8 cellular contexts compared by ENCODE assay signal in the genomic region with DNA sequence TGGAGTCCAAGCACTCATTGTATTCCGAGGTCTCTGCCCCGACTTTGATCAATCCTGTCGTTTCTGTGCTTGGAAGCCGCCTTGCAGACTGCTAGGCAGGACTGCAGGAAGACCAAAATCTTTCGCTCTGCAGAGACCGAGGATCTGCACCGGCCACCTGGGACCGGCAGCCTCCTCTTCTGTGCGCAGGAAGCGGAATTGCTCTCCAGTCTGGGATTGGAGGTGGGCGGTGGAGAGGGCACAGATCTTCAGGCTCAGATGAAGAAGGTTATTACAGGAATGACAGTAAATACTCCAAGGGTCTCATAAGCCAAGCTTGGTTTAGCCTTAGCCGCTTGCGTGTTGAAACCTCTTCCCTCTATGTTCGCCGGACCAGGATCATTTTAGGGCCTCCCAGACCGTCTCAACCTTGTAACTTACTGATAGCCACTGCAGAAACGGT. TPM values are rescaled to one million over a fixed set of nuclear protein-coding genes. Genes with fewer than 3 reads are reported as not detected.
A peak's percentile ranks its signal among the peaks of the same experiment; 100 is the strongest.
DNase-seq lines count a peak whose midpoint lies in the region; ATAC-seq and TF ChIP-seq lines count a peak whose summit lies in the region.

No MANE protein-coding gene starts in this region.

- no peak overlapping the region for H4K91ac ChIP-seq in H9 (ENCODE audit: insufficient read length, low read depth, low read length)

- H4K20me1 ChIP-seq in H9 (ENCODE audit: control insufficient read depth, insufficient read depth, insufficient read length) = no peaks in the 10 kb centered on the region

- no peak overlapping the region for H2AK5ac ChIP-seq in H9 (ENCODE audit: insufficient read length, low read length)

- no peak overlapping the region for H3T11ph ChIP-seq in H9 (ENCODE audit: low read length)

- no peak overlapping the region for H3K56ac ChIP-seq in H9 (ENCODE audit: insufficient read length, low read depth, low read length)

- H3K18ac ChIP-seq in H9 (ENCODE audit: insufficient read length, low read depth, low read length) = no peak overlapping the region

- H3K27me3 ChIP-seq in H9 (ENCODE audit: insufficient read depth, low read length) = no peaks in the 10 kb centered on the region
- no peaks in the 10 kb centered on the region for H3K27me3 ChIP-seq in right lobe of liver

- ATAC-seq in right lobe of liver (peak; percentile 13 to 36 (median 28)), HG02588 (IDR thresholded peaks at IDR 0.05; ENCODE audit: unreplicated experiment) (no peak)

- H3K4ac ChIP-seq in H9 (ENCODE audit: low read depth, low read length) = no peak overlapping the region

- H3K9ac ChIP-seq in H9 (ENCODE audit: extremely low read depth, insufficient read length, low read length) = peak overlapping the region; percentile 66

- H3K9me3 ChIP-seq in H9 (ENCODE audit: control insufficient read depth, low read depth, low read length) (no peaks in the 10 kb centered on the region), right lobe of liver (no peaks in the 10 kb centered on the region)

- H3K4me1 ChIP-seq in H9 (ENCODE audit: insufficient read depth, low read length) (no peaks in the 10 kb centered on the region), right lobe of liver (peaks cover 0 to 32% (median 4%) of the 10 kb centered on the region in 4 donors)

- peak overlapping the region; percentile 97 for H3K4me3 ChIP-seq in coronary artery
- H3K4me3 ChIP-seq in right lobe of liver = peak overlapping the region; percentile 81 to 95 (median 81)

- H2BK12ac ChIP-seq in H9 (ENCODE audit: insufficient read length, low read depth, low read length) = no peak overlapping the region

- no peak for TF ChIP-seq POLR2A in right lobe of liver (IDR thresholded peaks at IDR 0.05)

- H2AFZ ChIP-seq in H9 (ENCODE audit: low read length) = no peak overlapping the region

- peaks cover 20% of the 10 kb centered on the region for H3K27me3 Mint-ChIP-seq in H9 (ENCODE audit: low read depth)

- H4K8ac ChIP-seq in H9 (replicated peaks; ENCODE audit: insufficient read length, low read depth, low read length) = no peak overlapping the region

- in situ Hi-C loops in SK-MEL-5 (cut with HindIII; ENCODE audit: low pct_unique_long_range_greater_than_20kb, low sequenced_read_pairs) = no loop called here

- H3K4me3 Mint-ChIP-seq in H9 = peak overlapping the region; percentile 88 to 93

- DNase-seq in Ammon's horn (ENCODE audit: low spot score) = peak; percentile 46
- peak; percentile 55 for DNase-seq in H9
- DNase-seq in SK-MEL-5 (ENCODE audit: low read depth, low spot score) = peak; percentile 19
- no peak for DNase-seq in coronary artery (ENCODE audit: low spot score)
- peak in 2 of 3 donors; percentile 31 to 45 for DNase-seq in right lobe of liver
- peak; percentile 59 for DNase-seq in superior temporal gyrus (ENCODE audit: extremely low spot score)
- DNase-seq in GOT3 (lab: John Stamatoyannopoulos, UW) = no peak

- H3K4me1 Mint-ChIP-seq in H9 = peaks cover 13 to 14% of the 10 kb centered on the region in 2 experiments; a peak in 3 of 4 replicates

- no peaks in the 10 kb centered on the region for H3K79me1 ChIP-seq in H9 (ENCODE audit: insufficient read depth, low read depth, low read length, poor library complexity, severe bottlenecking)

- H3K79me2 ChIP-seq in H9 (ENCODE audit: insufficient read depth, low read length) = peaks cover 3% of the 10 kb centered on the region; the same call in 1 of the 2 replicates

- no CpG with 5 or more reads among the region's 17 CpGs for WGBS in H9 (ENCODE audit: extremely low coverage, insufficient read length, low lambda C conversion rate)
- 6% methylated on average over 9 of the region's 17 CpGs for WGBS in right lobe of liver (ENCODE audit: insufficient coverage, low coverage, low lambda C conversion rate, missing lambda C conversion rate)

- no peak overlapping the region for H2BK5ac ChIP-seq in H9 (ENCODE audit: insufficient read length, low read length)

- H3K36me3 Mint-ChIP-seq in H9 (ENCODE audit: insufficient read depth in 1 of 3, low read depth in 3 of 3) = peaks cover 15 to 31% (median 29%) of the 10 kb centered on the region in 3 experiments; a peak in 6 of 7 replicates

- intact Hi-C loops in right lobe of liver (cut with DNase I) = no loop called here

- peaks cover 0 to 28% (median 2%) of the 10 kb centered on the region in 4 donors for H3K36me3 ChIP-seq in right lobe of liver

- H3K23ac ChIP-seq in H9 (ENCODE audit: insufficient read length, low read depth, low read length) = no peak overlapping the region

- 0 out of 2 replicates have a peak overlapping the region, but pooled peaks have one; percentile 92 for H3K14ac ChIP-seq in H9 (ENCODE audit: insufficient read depth, low read length)

- H3K4me2 ChIP-seq in H9 (ENCODE audit: insufficient read depth, insufficient read length, low read length) = peak overlapping the region; percentile 95

- no peak overlapping the region for H4K5ac ChIP-seq in H9 (ENCODE audit: insufficient read length, low read depth, low read length)

- H3K27ac ChIP-seq in H9 (ENCODE audit: insufficient read length, low read depth, low read length) (no peak overlapping the region), coronary artery (peak overlapping the region; percentile 93), right lobe of liver (peak overlapping the region; percentile 76 to 88 (median 81))

- peaks cover 10% of the 10 kb centered on the region for H3K23me2 ChIP-seq in H9 (ENCODE audit: insufficient read length, low read depth, low read length, poor library complexity, severe bottlenecking)

- TF ChIP-seq CTCF in H9 (conservative IDR thresholded peaks at IDR 0.05) = no peak
- TF ChIP-seq CTCF in coronary artery (IDR thresholded peaks at IDR 0.05) = no peak
- TF ChIP-seq CTCF in right lobe of liver (IDR thresholded peaks at IDR 0.05) = no peak

- no peaks in the 10 kb centered on the region for H3K9me3 Mint-ChIP-seq in H9

- no peak overlapping the region for H2BK20ac ChIP-seq in H9 (ENCODE audit: low read depth, low read length, poor library complexity, severe bottlenecking)

- no peak overlapping the region for H2BK15ac ChIP-seq in H9 (ENCODE audit: low read depth, low read length)

- H3K27ac Mint-ChIP-seq in H9 = peak overlapping the region in 2 of 3 experiments; percentile 66 to 84; a peak in 4 of 7 replicates

- no peak overlapping the region for H2BK120ac ChIP-seq in H9 (ENCODE audit: low read depth, low read length, poor library complexity, severe bottlenecking)

RNA-seq across cellular contexts. Expression of a gene that starts 1.0 kb away (rescaled TPM):
- total RNA-seq in H9 (2021) = 55.2 and 55.5 TPM in 2 replicates
- total RNA-seq in SK-MEL-5 (2014; rRNA removed; shearing (Covaris generic)) = 29.1 and 38.6 TPM in 2 replicates
- 33.3 and 35.4 TPM in 2 replicates for polyA plus RNA-seq in SK-MEL-5 (2015; cell fraction: cytosol; rRNA removed)
- 110 and 154 TPM in 2 replicates for polyA plus RNA-seq in SK-MEL-5 (2015; cell fraction: nucleus; rRNA removed)
- total RNA-seq in right lobe of liver = 10 to 100 TPM; 40.6 to 89.6 (median 60.6) TPM

RNA-seq across cellular contexts. Expression of a gene that starts 29.2 kb away (rescaled TPM):
- total RNA-seq in H9 (2021) (14.8 and 15.5 TPM in 2 replicates), right lobe of liver (1 to 10 TPM; 2.1 to 7.5 (median 2.5) TPM)
- 9.2 and 11.3 TPM in 2 replicates for total RNA-seq in SK-MEL-5 (2014; rRNA removed; shearing (Covaris generic))
- 5.4 and 8.7 TPM in 2 replicates for polyA plus RNA-seq in SK-MEL-5 (2015; cell fraction: cytosol; rRNA removed)
- polyA plus RNA-seq in SK-MEL-5 (2015; cell fraction: nucleus; rRNA removed) = 31.2 and 38.1 TPM in 2 replicates

Comparison
In these comparisons a context has a peak if more than half of its experiments do, and no peak if none do; other contexts are left out.
1. DNase-seq: peak in Ammon's horn (single experiment), H9 (single experiment), SK-MEL-5 (single experiment), right lobe of liver (2 of 3) and superior temporal gyrus (single experiment); none in coronary artery (single experiment) and GOT3 (single experiment).